30 cellular contexts compared by ENCODE assay signal in genomic region chr16:50812046-50812445, GRCh38.
"Had no signal": no experiment of that assay in that cellular context is flagged by ENCODE, and none has a peak within 500 bp of the region (broad histone marks: within the 10 kb centered on the region; RNA-seq: fewer than 3 reads in every experiment).

No MANE protein-coding gene starts in this region.

- H3K9me3 Mint-ChIP-seq: activated CD4-positive, alpha-beta memory T cell treated with anti-CD3 and anti-CD28 coated beads for 36 hours; activated CD4-positive, alpha-beta T cell treated with anti-CD3 and anti-CD28 coated beads, Interleukin-2, amount 10 ng/mL, durations not matched to agents 24 days and 14 days; activated naive CD4-positive, alpha-beta T cell treated with anti-CD3 and anti-CD28 coated beads for 36 hours; activated naive CD4-positive, alpha-beta T cell treated with anti-CD3 and anti-CD28 coated beads, Interleukin-2, amount 50 U/mL, for 24 hours; activated naive CD8-positive, alpha-beta T cell treated with anti-CD3 and anti-CD28 coated beads for 36 hours; activated naive CD8-positive, alpha-beta T cell treated with anti-CD3 and anti-CD28 coated beads, Interleukin-2, amount 50 U/mL, for 24 hours; activated T-cell treated with anti-CD3 and anti-CD28 coated beads, Interleukin-2, amount 50 U/mL, for 4 hours; activated T-helper 2 cell treated with anti-CD3 and anti-CD28 coated beads, Interferon-gamma antibody, Interleukin-2, Interleukin-4, amounts not matched to agents 10 μg/mL and 5 μg/mL and 100 μg/mL, durations not matched to agents 14 hours and 24 hours and 36 hours; effector memory CD8-positive, alpha-beta T cell; T-cell; T-helper 1 cell treated with Interleukin-12 subunit alpha and Interleukin-12 subunit beta and Interleukin-4 antibody, amounts not matched to agents 30 μg/mL and 1 μg/mL, for 36 hours had no signal

- H3K4me3 Mint-ChIP-seq: activated CD4-positive, alpha-beta memory T cell treated with anti-CD3 and anti-CD28 coated beads for 36 hours; activated CD4-positive, alpha-beta T cell treated with anti-CD3 and anti-CD28 coated beads for 36 hours; activated CD4-positive, alpha-beta T cell treated with anti-CD3 and anti-CD28 coated beads, Interleukin-2, amount 10 ng/mL, durations not matched to agents 24 days and 14 days; activated naive CD4-positive, alpha-beta T cell treated with anti-CD3 and anti-CD28 coated beads for 36 hours; activated naive CD4-positive, alpha-beta T cell treated with anti-CD3 and anti-CD28 coated beads, Interleukin-2, amount 50 U/mL, for 24 hours; activated naive CD8-positive, alpha-beta T cell treated with anti-CD3 and anti-CD28 coated beads for 36 hours; activated naive CD8-positive, alpha-beta T cell treated with anti-CD3 and anti-CD28 coated beads, Interleukin-2, amount 50 U/mL, for 24 hours; activated T-cell treated with anti-CD3 and anti-CD28 coated beads, Interleukin-2, amount 50 U/mL, for 4 hours; effector memory CD8-positive, alpha-beta T cell; T-cell; T-helper 1 cell treated with Interleukin-12 subunit alpha and Interleukin-12 subunit beta and Interleukin-4 antibody, amounts not matched to agents 30 μg/mL and 1 μg/mL, for 36 hours had no signal

- H3K4me1 Mint-ChIP-seq: activated CD4-positive, alpha-beta T cell treated with anti-CD3 and anti-CD28 coated beads for 36 hours; activated naive CD4-positive, alpha-beta T cell treated with anti-CD3 and anti-CD28 coated beads, Interleukin-2, amount 50 U/mL, for 24 hours had no signal

- H3K27ac Mint-ChIP-seq: activated CD4-positive, alpha-beta memory T cell treated with anti-CD3 and anti-CD28 coated beads for 36 hours; activated CD4-positive, alpha-beta T cell treated with anti-CD3 and anti-CD28 coated beads for 36 hours; activated CD4-positive, alpha-beta T cell treated with anti-CD3 and anti-CD28 coated beads, Interleukin-2, amount 10 ng/mL, durations not matched to agents 24 days and 14 days; activated naive CD4-positive, alpha-beta T cell treated with anti-CD3 and anti-CD28 coated beads for 36 hours; activated naive CD4-positive, alpha-beta T cell treated with anti-CD3 and anti-CD28 coated beads, Interleukin-2, amount 50 U/mL, for 24 hours; activated naive CD8-positive, alpha-beta T cell treated with anti-CD3 and anti-CD28 coated beads for 36 hours; activated naive CD8-positive, alpha-beta T cell treated with anti-CD3 and anti-CD28 coated beads, Interleukin-2, amount 50 U/mL, for 24 hours; activated T-helper 2 cell treated with anti-CD3 and anti-CD28 coated beads, Interferon-gamma antibody, Interleukin-2, Interleukin-4, amounts not matched to agents 10 μg/mL and 5 μg/mL and 100 μg/mL, durations not matched to agents 14 hours and 24 hours and 36 hours; effector memory CD8-positive, alpha-beta T cell; T-cell; T-helper 1 cell treated with Interleukin-12 subunit alpha and Interleukin-12 subunit beta and Interleukin-4 antibody, amounts not matched to agents 30 μg/mL and 1 μg/mL, for 36 hours had no signal

- H3K27ac ChIP-seq: adrenal gland, body of pancreas, esophagus squamous epithelium, gastroesophageal sphincter, heart right ventricle had no signal

- H3K36me3 Mint-ChIP-seq: activated CD4-positive, alpha-beta memory T cell treated with anti-CD3 and anti-CD28 coated beads for 36 hours; activated naive CD4-positive, alpha-beta T cell treated with anti-CD3 and anti-CD28 coated beads, Interleukin-2, amount 50 U/mL, for 24 hours; activated naive CD8-positive, alpha-beta T cell treated with anti-CD3 and anti-CD28 coated beads for 36 hours; T-cell had no signal

- H3K36me3 ChIP-seq: adrenal gland, esophagus squamous epithelium, gastroesophageal sphincter, heart right ventricle had no signal

- H3K27me3 Mint-ChIP-seq: activated CD4-positive, alpha-beta memory T cell treated with anti-CD3 and anti-CD28 coated beads for 36 hours; activated CD4-positive, alpha-beta T cell treated with anti-CD3 and anti-CD28 coated beads for 36 hours; activated naive CD4-positive, alpha-beta T cell treated with anti-CD3 and anti-CD28 coated beads, Interleukin-2, amount 50 U/mL, for 24 hours; activated naive CD8-positive, alpha-beta T cell treated with anti-CD3 and anti-CD28 coated beads for 36 hours had no signal

- H3K27me3 ChIP-seq: adrenal gland, body of pancreas, esophagus squamous epithelium, gastroesophageal sphincter had no signal

- H3K9me3 ChIP-seq: adrenal gland, body of pancreas, esophagus squamous epithelium, gastroesophageal sphincter, heart right ventricle had no signal

- H3K4me1 ChIP-seq: adrenal gland, body of pancreas, esophagus squamous epithelium, gastroesophageal sphincter, heart right ventricle had no signal

- DNase-seq: activated CD4-positive, alpha-beta memory T cell treated with anti-CD3 and anti-CD28 coated beads for 36 hours; activated CD4-positive, alpha-beta T cell treated with anti-CD3 and anti-CD28 coated beads for 36 hours; activated CD4-positive, alpha-beta T cell treated with anti-CD3 and anti-CD28 coated beads, Interleukin-2, amount 10 ng/mL, durations not matched to agents 24 days and 14 days; activated CD4-positive, CD25-positive, alpha-beta regulatory T cell; activated CD4-positive, CD25-positive, alpha-beta regulatory T cell treated with anti-CD3 and anti-CD28 coated beads, Interleukin-2, amount 50 U/mL, for 72 hours; activated CD8-positive, alpha-beta memory T cell treated with anti-CD3 and anti-CD28 coated beads for 24 hours; activated effector memory CD4-positive, alpha-beta T cell treated with anti-CD3 and anti-CD28 coated beads, Interleukin-2, amount 50 U/mL, for 16 hours; activated naive CD4-positive, alpha-beta T cell treated with anti-CD3 and anti-CD28 coated beads for 36 hours; activated naive CD8-positive, alpha-beta T cell treated with anti-CD3 and anti-CD28 coated beads for 36 hours; activated naive CD8-positive, alpha-beta T cell treated with anti-CD3 and anti-CD28 coated beads, Interleukin-2, amount 50 U/mL, for 24 hours; activated T-cell treated with anti-CD3 and anti-CD28 coated beads, Interleukin-2, amount 50 U/mL, for 4 hours; adrenal gland; amygdala; aorta; body of pancreas; caudate nucleus; cortex of kidney; dermis blood vessel endothelial cell; effector CD4-positive, alpha-beta T cell; effector memory CD8-positive, alpha-beta T cell; erythroblast; esophagus squamous epithelium; foreskin melanocyte; heart right ventricle; T-cell; T-helper 9 cell had no signal

- H3K4me3 ChIP-seq: adrenal gland, body of pancreas, esophagus squamous epithelium, gastroesophageal sphincter, heart right ventricle had no signal
